18 cellular contexts compared by ENCODE assay signal in the genomic region with DNA sequence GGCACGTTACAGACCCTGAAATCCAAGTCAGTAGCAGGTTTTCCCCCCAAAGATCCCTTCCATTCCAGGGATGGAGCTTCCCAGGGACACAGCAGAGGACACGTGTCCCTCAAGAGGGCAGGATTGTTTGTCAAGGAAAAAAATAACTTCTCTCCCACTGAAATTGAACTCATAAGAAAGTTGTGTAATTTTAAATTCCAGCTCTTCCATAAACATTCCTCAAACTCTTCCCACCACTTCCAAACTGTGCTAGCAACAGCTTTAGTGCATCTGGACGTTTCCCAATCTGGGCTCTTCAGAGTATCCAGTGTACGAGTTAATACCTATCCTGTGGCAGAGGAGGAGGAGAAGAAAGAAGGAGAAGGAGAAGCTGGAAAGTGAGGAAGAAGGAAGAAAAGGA.
DNase-seq lines count a peak whose midpoint lies in the region; TF ChIP-seq lines count a peak whose summit lies in the region.
"Had no signal": no experiment of that assay in that cellular context is flagged by ENCODE, and none has a peak within 500 bp of the region (broad histone marks: within the 10 kb centered on the region; RNA-seq: fewer than 3 reads in every experiment).

No MANE protein-coding gene starts in this region.

- BruUV-seq in mammary epithelial cell (replicated peaks; lab: Mats Ljungman, UMichigan) = no TSS peak

- TF ChIP-seq POLR2A in breast epithelium (IDR thresholded peaks at IDR 0.05) (no peak), vagina (IDR thresholded peaks at IDR 0.05) (no peak)

- H4K20me1 ChIP-seq in mammary epithelial cell (ENCODE audit: insufficient read depth, low read length) = no peaks in the 10 kb centered on the region

- POLR2A ChIA-PET in activated CD4-positive, alpha-beta memory T cell treated with anti-CD3 and anti-CD28 coated beads, Interleukin-2, amount 10 ng/mL, durations not matched to agents 7 days and 5 days (lab: Charles Lee) = no interaction called here

- no peaks in the 10 kb centered on the region for H3K79me2 ChIP-seq in mammary epithelial cell (ENCODE audit: insufficient read depth, low read length)

- no peaks in the 10 kb centered on the region for H3K36me3 ChIP-seq in breast epithelium
- H3K36me3 ChIP-seq in mammary epithelial cell (ENCODE audit: insufficient read depth, low read length) = no peaks in the 10 kb centered on the region
- H3K36me3 ChIP-seq in muscle layer of duodenum (ENCODE audit: control insufficient read depth in 1 of 2, insufficient read depth in 2 of 2, low read length in 2 of 2) = no peaks in the 10 kb centered on the region
- H3K36me3 ChIP-seq in vagina = no peaks in the 10 kb centered on the region
- H3K36me3 ChIP-seq: cardiac muscle cell, neural progenitor cell had no signal

- peaks cover 74% of the 10 kb centered on the region for H3K4me1 Mint-ChIP-seq in dendritic cell treated with granulocyte-macrophage colony-stimulating factor and Interleukin-4, amounts not matched to agents 40 ng/mL and 50 ng/mL, for 4 days (ENCODE audit: low read depth)
- H3K4me1 Mint-ChIP-seq in nephron progenitor cell = peaks cover 54% of the 10 kb centered on the region
- H3K4me1 Mint-ChIP-seq in activated CD4-positive, alpha-beta memory T cell treated with anti-CD3 and anti-CD28 coated beads, Interleukin-2, amount 10 ng/mL, durations not matched to agents 7 days and 5 days = no peaks in the 10 kb centered on the region
- H3K4me1 Mint-ChIP-seq: CD4-positive, alpha-beta memory T cell had no signal

- no peaks in the 10 kb centered on the region for H3K36me3 Mint-ChIP-seq in dendritic cell treated with granulocyte-macrophage colony-stimulating factor and Interleukin-4, amounts not matched to agents 40 ng/mL and 50 ng/mL, for 4 days (ENCODE audit: low read depth)
- peaks cover 33% of the 10 kb centered on the region for H3K36me3 Mint-ChIP-seq in nephron progenitor cell (ENCODE audit: low read depth)
- no peaks in the 10 kb centered on the region for H3K36me3 Mint-ChIP-seq in activated CD4-positive, alpha-beta memory T cell treated with anti-CD3 and anti-CD28 coated beads, Interleukin-2, amount 10 ng/mL, durations not matched to agents 7 days and 5 days (ENCODE audit: low read depth)
- H3K36me3 Mint-ChIP-seq: activated naive CD4-positive, alpha-beta T cell treated with anti-CD3 and anti-CD28 coated beads, Interleukin-2, amount 50 U/mL, for 72 hours; CD4-positive, alpha-beta memory T cell; neural progenitor cell had no signal

- CTCF ChIA-PET in mammary epithelial cell (lab: Charles Lee; ENCODE audit: low non-redundant PET) = interaction anchor here (0.7 kb wide), 1 partner anchor 933 kb away, joined by 4 read pairs; no protein-coding TSS in a partner anchor
- CTCF ChIA-PET in activated CD4-positive, alpha-beta memory T cell treated with anti-CD3 and anti-CD28 coated beads, Interleukin-2, amount 10 ng/mL, durations not matched to agents 7 days and 5 days (lab: Charles Lee) = no interaction called here

- H2AFZ ChIP-seq in mammary epithelial cell (ENCODE audit: low read depth, low read length) = no peak overlapping the region
- H2AFZ ChIP-seq: GM23338, neural progenitor cell had no signal

- H3K9me3 Mint-ChIP-seq in dendritic cell treated with granulocyte-macrophage colony-stimulating factor and Interleukin-4, amounts not matched to agents 40 ng/mL and 50 ng/mL, for 4 days = no peaks in the 10 kb centered on the region
- H3K9me3 Mint-ChIP-seq in nephron progenitor cell = peaks cover 48% of the 10 kb centered on the region
- no peaks in the 10 kb centered on the region for H3K9me3 Mint-ChIP-seq in activated CD4-positive, alpha-beta memory T cell treated with anti-CD3 and anti-CD28 coated beads, Interleukin-2, amount 10 ng/mL, durations not matched to agents 7 days and 5 days
- H3K9me3 Mint-ChIP-seq: activated naive CD4-positive, alpha-beta T cell treated with anti-CD3 and anti-CD28 coated beads, Interleukin-2, amount 50 U/mL, for 72 hours; activated T-cell treated with anti-CD3 and anti-CD28 coated beads, Interleukin-2, amount 50 U/mL, for 4 hours; CD4-positive, alpha-beta memory T cell had no signal

- H3K27ac ChIP-seq in breast epithelium (peak overlapping the region; percentile 50 to 65), mammary epithelial cell (ENCODE audit: insufficient read depth, low read depth, low read length) (no peak overlapping the region), muscle layer of duodenum (ENCODE audit: low read length) (peak overlapping the region; percentile 68), vagina (peak overlapping the region; percentile 66)
- H3K27ac ChIP-seq: 22Rv1, cardiac muscle cell, neural progenitor cell, testis had no signal

- dilution Hi-C loops in mammary epithelial cell (cut with HindIII; ENCODE audit: low sequenced_read_pairs) = no loop called here

- no peak overlapping the region for H3K4me3 ChIP-seq in breast epithelium
- H3K4me3 ChIP-seq in mammary epithelial cell (replicated peaks in 1 of 3; ENCODE audit: insufficient read depth in 1 of 3, low read depth in 2 of 3, low read length in 3 of 3) = no peak overlapping the region
- H3K4me3 ChIP-seq in muscle layer of duodenum (ENCODE audit: low read depth in 1 of 2, low read length in 2 of 2) = no peak overlapping the region
- no peak overlapping the region for H3K4me3 ChIP-seq in vagina
- H3K4me3 ChIP-seq: cardiac muscle cell, GM23338, neural progenitor cell, testis had no signal

- DNase-seq in breast epithelium (ENCODE audit: low spot score in 2 of 2) (no peak), mammary epithelial cell (no peak), vagina (ENCODE audit: extremely low spot score in 2 of 2) (no peak), nephron progenitor cell (no peak), NCI-H82 (lab: John Stamatoyannopoulos, UW) (no peak)
- DNase-seq in activated CD4-positive, alpha-beta memory T cell treated with anti-CD3 and anti-CD28 coated beads, Interleukin-2, amount 10 ng/mL, durations not matched to agents 7 days and 5 days = no peak
- DNase-seq: activated T-cell treated with anti-CD3 and anti-CD28 coated beads, Interleukin-2, amount 50 U/mL, for 4 hours; CD4-positive, alpha-beta memory T cell; NCI-H2171; stimulated activated CD4-positive, alpha-beta T cell treated with anti-CD3 and anti-CD28 coated beads, Interleukin-2, amount 100 ng/mL, for 48 hours; testis had no signal

- peak overlapping the region; percentile 85 for H3K27ac Mint-ChIP-seq in dendritic cell treated with granulocyte-macrophage colony-stimulating factor and Interleukin-4, amounts not matched to agents 40 ng/mL and 50 ng/mL, for 4 days
- H3K27ac Mint-ChIP-seq in nephron progenitor cell = no peak overlapping the region
- H3K27ac Mint-ChIP-seq in activated CD4-positive, alpha-beta memory T cell treated with anti-CD3 and anti-CD28 coated beads, Interleukin-2, amount 10 ng/mL, durations not matched to agents 7 days and 5 days = no peak overlapping the region
- H3K27ac Mint-ChIP-seq: CD4-positive, alpha-beta memory T cell; GM23338; neural progenitor cell had no signal

- H3K9me3 ChIP-seq in breast epithelium (no peaks in the 10 kb centered on the region), mammary epithelial cell (replicated peaks; ENCODE audit: insufficient read depth, low read length) (no peaks in the 10 kb centered on the region), muscle layer of duodenum (ENCODE audit: control insufficient read depth in 1 of 2, low read length in 2 of 2) (no peaks in the 10 kb centered on the region), vagina (no peaks in the 10 kb centered on the region)
- H3K9me3 ChIP-seq: testis had no signal

- H3K27me3 Mint-ChIP-seq in dendritic cell treated with granulocyte-macrophage colony-stimulating factor and Interleukin-4, amounts not matched to agents 40 ng/mL and 50 ng/mL, for 4 days = peaks cover 12% of the 10 kb centered on the region
- H3K27me3 Mint-ChIP-seq in nephron progenitor cell (ENCODE audit: low read depth, poor library complexity) = peaks cover 6% of the 10 kb centered on the region
- peaks cover 5% of the 10 kb centered on the region for H3K27me3 Mint-ChIP-seq in activated CD4-positive, alpha-beta memory T cell treated with anti-CD3 and anti-CD28 coated beads, Interleukin-2, amount 10 ng/mL, durations not matched to agents 7 days and 5 days

- WGBS in mammary epithelial cell (ENCODE audit: low coverage, missing lambda C conversion rate) = 23% methylated on average over 4 of the region's 4 CpGs

- TF ChIP-seq CTCF in breast epithelium (IDR thresholded peaks at IDR 0.05) (no peak), mammary epithelial cell (conservative IDR thresholded peaks at IDR 0.05 in 1 of 2, IDR thresholded peaks at IDR 0.05 in 1 of 2; ENCODE audit: extremely low read depth in 1 of 2, insufficient read depth in 1 of 2, low read depth in 1 of 2, low read length in 2 of 2) (no peak), vagina (IDR thresholded peaks at IDR 0.05) (no peak), nephron progenitor cell (IDR thresholded peaks at IDR 0.05) (no peak)

- no peak overlapping the region for H3K4me3 Mint-ChIP-seq in dendritic cell treated with granulocyte-macrophage colony-stimulating factor and Interleukin-4, amounts not matched to agents 40 ng/mL and 50 ng/mL, for 4 days
- H3K4me3 Mint-ChIP-seq in nephron progenitor cell = no peak overlapping the region
- H3K4me3 Mint-ChIP-seq in activated CD4-positive, alpha-beta memory T cell treated with anti-CD3 and anti-CD28 coated beads, Interleukin-2, amount 10 ng/mL, durations not matched to agents 7 days and 5 days = no peak overlapping the region
- H3K4me3 Mint-ChIP-seq: activated T-cell treated with anti-CD3 and anti-CD28 coated beads, Interleukin-2, amount 50 U/mL, for 4 hours; CD4-positive, alpha-beta memory T cell; GM23338; neural progenitor cell had no signal

- H3K9ac ChIP-seq in mammary epithelial cell (ENCODE audit: insufficient read depth, low read length) = no peak overlapping the region
- H3K9ac ChIP-seq: neural progenitor cell had no signal

- H3K4me1 ChIP-seq in breast epithelium = peaks cover 0 to 6% of the 10 kb centered on the region in 2 donors
- no peaks in the 10 kb centered on the region for H3K4me1 ChIP-seq in mammary epithelial cell (ENCODE audit: insufficient read depth, low read length)
- no peaks in the 10 kb centered on the region for H3K4me1 ChIP-seq in muscle layer of duodenum (ENCODE audit: control insufficient read depth in 1 of 2, insufficient read depth in 2 of 2, low read length in 2 of 2)
- H3K4me1 ChIP-seq in vagina = peaks cover 24% of the 10 kb centered on the region

- intact Hi-C loops in breast epithelium (cut with DNase I; ENCODE audit: low total_unique reads) = no loop called here
- intact Hi-C loops in mammary epithelial cell (cut with micrococcal nuclease) = no loop called here
- intact Hi-C loops in dendritic cell treated with granulocyte-macrophage colony-stimulating factor and Interleukin-4, amounts not matched to agents 40 ng/mL and 50 ng/mL, for 4 days (cut with micrococcal nuclease) = no loop called here
- intact Hi-C loops in vagina (cut with DNase I) = no loop called here

- no peak overlapping the region for H3K4me2 ChIP-seq in mammary epithelial cell (ENCODE audit: insufficient read depth, low read depth, low read length)
- H3K4me2 ChIP-seq: GM23338, neural progenitor cell had no signal

- H3K27me3 ChIP-seq in breast epithelium (no peaks in the 10 kb centered on the region), mammary epithelial cell (ENCODE audit: insufficient read depth, low read length) (no peaks in the 10 kb centered on the region), muscle layer of duodenum (ENCODE audit: low read depth, low read length) (no peaks in the 10 kb centered on the region), vagina (no peaks in the 10 kb centered on the region)
- H3K27me3 ChIP-seq: cardiac muscle cell, neural progenitor cell, testis had no signal

- in situ Hi-C loops in mammary epithelial cell (cut with MboI; ENCODE audit: low sequenced_read_pairs in 2 of 2) = no loop called here
